Comparison of ENCODE assay signal across 13 cellular contexts in genomic region chr1:66729130-66729922, GRCh38. TPM values are rescaled to one million over a fixed set of nuclear protein-coding genes. Genes with fewer than 3 reads are reported as not detected.
DNase-seq lines count a peak whose midpoint lies in the region; ATAC-seq and TF ChIP-seq lines count a peak whose summit lies in the region.
"Had no signal": no experiment of that assay in that cellular context is flagged by ENCODE, and none has a peak within 500 bp of the region (broad histone marks: within the 10 kb centered on the region; RNA-seq: fewer than 3 reads in every experiment).

No MANE protein-coding gene starts in this region.

- no peaks in the 10 kb centered on the region for H3K9me3 Mint-ChIP-seq in CD8-positive, alpha-beta T cell
- H3K9me3 Mint-ChIP-seq: stimulated activated naive CD8-positive, alpha-beta T cell treated with anti-CD3 and anti-CD28 coated beads, Interleukin-15, Interleukin-2, amounts not matched to agents 100 ng/mL and 50 ng/mL, for 24 hours had no signal

- H3K4me3 ChIP-seq in A673 (ENCODE audit: low read depth, low read length, poor library complexity, severe bottlenecking) = no peak overlapping the region
- no peak overlapping the region for H3K4me3 ChIP-seq in CD8-positive, alpha-beta T cell (ENCODE audit: low read depth, low read length)
- no peak overlapping the region for H3K4me3 ChIP-seq in ovary

- DNase-seq in A673 (ENCODE audit: low spot score) (peak; percentile 70), NCI-H69 (lab: John Stamatoyannopoulos, UW) (peak; percentile 73), ovary (no peak), NCI-H226 (no peak)
- peak in 1 of 7 experiments; percentile 48 for DNase-seq in CD8-positive, alpha-beta T cell
- peak; percentile 6 for DNase-seq in central memory CD4-positive, alpha-beta T cell
- DNase-seq: head of caudate nucleus, NCI-H2029 treated with DMSO at 0.1 percent for 48 hours had no signal

- peak; percentile 77 for ATAC-seq in CD8-positive, alpha-beta T cell
- ATAC-seq in GM19023 (IDR thresholded peaks at IDR 0.05; ENCODE audit: unreplicated experiment) = no peak
- ATAC-seq in GM18870 (IDR thresholded peaks at IDR 0.05; ENCODE audit: unreplicated experiment) = no peak
- ATAC-seq: HCT116 had no signal

- intact Hi-C loops in A673 (cut with micrococcal nuclease; ENCODE audit: unreplicated experiment) (loop anchor here (10.0 kb wide), 1 partner anchor 765 kb away; no protein-coding TSS in a partner anchor), ovary (cut with DNase I) (no loop called here)
- intact Hi-C loops in CD8-positive, alpha-beta T cell (cut with DNase I, micrococcal nuclease) = loop anchor here (5.0 kb wide), 3 partner anchors 282 to 772 kb away; no protein-coding TSS in a partner anchor

- peaks cover 12% of the 10 kb centered on the region for H3K27me3 Mint-ChIP-seq in CD8-positive, alpha-beta T cell (ENCODE audit: low read depth)

- POLR2A ChIA-PET in A673 (lab: Charles Lee; ENCODE audit: low non-redundant PET) = interaction anchor here (0.6 kb wide), 1 partner anchor 454 kb away, joined by 3 read pairs; no protein-coding TSS in a partner anchor
- POLR2A ChIA-PET in CD8-positive, alpha-beta T cell (lab: Charles Lee) = interaction anchor here (0.6 kb wide), 1 partner anchor 64 kb away, joined by 5 read pairs; no protein-coding TSS in a partner anchor

- TF ChIP-seq POLR2A in ovary (IDR thresholded peaks at IDR 0.05) = no peak

- 75 to 81% (median 79%) methylated on average over 9 of the region's 9 CpGs for WGBS in ovary, 3 donors

- H3K36me3 ChIP-seq in A673 (ENCODE audit: insufficient read depth, low read length, poor library complexity, severe bottlenecking) = no peaks in the 10 kb centered on the region
- H3K36me3 ChIP-seq in CD8-positive, alpha-beta T cell (ENCODE audit: insufficient read depth, low read length) = no peaks in the 10 kb centered on the region
- no peaks in the 10 kb centered on the region for H3K36me3 ChIP-seq in ovary

- H3K27me3 ChIP-seq in A673 (replicated peaks; ENCODE audit: insufficient read depth, low read depth, low read length, poor library complexity) (no peaks in the 10 kb centered on the region), ovary (no peaks in the 10 kb centered on the region)
- no peaks in the 10 kb centered on the region for H3K27me3 ChIP-seq in CD8-positive, alpha-beta T cell (ENCODE audit: insufficient read depth, low read length)

- peaks cover 17% of the 10 kb centered on the region for H3K4me1 Mint-ChIP-seq in CD8-positive, alpha-beta T cell (ENCODE audit: low read depth)

- CTCF ChIA-PET in A673 (lab: Charles Lee) = no interaction called here
- CTCF ChIA-PET in CD8-positive, alpha-beta T cell (lab: Charles Lee) = interaction anchor here (1.6 kb wide), 1 partner anchor 420 kb away, joined by 4 read pairs; no protein-coding TSS in a partner anchor

- no TSS peak for BruUV-seq in A673 (replicated peaks; lab: Mats Ljungman, UMichigan)

- H3K27ac ChIP-seq in A673 (ENCODE audit: low read depth, low read length, poor library complexity, severe bottlenecking) (peak overlapping the region; percentile 77), ovary (no peak overlapping the region)
- no peak overlapping the region for H3K27ac ChIP-seq in CD8-positive, alpha-beta T cell (ENCODE audit: low read depth, low read length)

- H3K36me3 Mint-ChIP-seq in CD8-positive, alpha-beta T cell = no peaks in the 10 kb centered on the region

- H3K9me3 ChIP-seq in A673 (ENCODE audit: low read depth, low read length, poor library complexity, severe bottlenecking) (peaks cover 4% of the 10 kb centered on the region), ovary (no peaks in the 10 kb centered on the region)
- no peaks in the 10 kb centered on the region for H3K9me3 ChIP-seq in CD8-positive, alpha-beta T cell (ENCODE audit: low read length)

- H3K27ac Mint-ChIP-seq in CD8-positive, alpha-beta T cell = peak overlapping the region; percentile 35
- H3K27ac Mint-ChIP-seq: stimulated activated naive CD8-positive, alpha-beta T cell treated with anti-CD3 and anti-CD28 coated beads, Interleukin-15, Interleukin-2, amounts not matched to agents 100 ng/mL and 50 ng/mL, for 24 hours had no signal

- H3K4me1 ChIP-seq in A673 (ENCODE audit: insufficient read depth, low read length, poor library complexity, severe bottlenecking) (peaks cover 40% of the 10 kb centered on the region), ovary (ENCODE audit: insufficient read depth) (no peaks in the 10 kb centered on the region)
- no peaks in the 10 kb centered on the region for H3K4me1 ChIP-seq in CD8-positive, alpha-beta T cell (ENCODE audit: insufficient read depth, low read length)

- TF ChIP-seq CTCF in A673 (conservative IDR thresholded peaks at IDR 0.05; ENCODE audit: low read depth, low read length) (no peak), ovary (IDR thresholded peaks at IDR 0.05) (no peak)
- no peak for TF ChIP-seq CTCF in CD8-positive, alpha-beta T cell (IDR thresholded peaks at IDR 0.05)

- no peak for TF ChIP-seq EP300 in ovary (IDR thresholded peaks at IDR 0.05)

- no peak overlapping the region for H3K4me3 Mint-ChIP-seq in CD8-positive, alpha-beta T cell
- H3K4me3 Mint-ChIP-seq: stimulated activated naive CD8-positive, alpha-beta T cell treated with anti-CD3 and anti-CD28 coated beads, Interleukin-15, Interleukin-2, amounts not matched to agents 100 ng/mL and 50 ng/mL, for 24 hours had no signal

RNA-seq across cellular contexts. Expression of gene DYNLT5, which starts 22.9 kb away (rescaled TPM):
- not detected in 2 replicates for total RNA-seq in A673 (2021)
- total RNA-seq in CD8-positive, alpha-beta T cell = not detected
- total RNA-seq in ovary = 10 to 100 TPM in 1 of 7 donors, 1 to 10 TPM in 1, under 1 TPM in 5; 0.23 to 11.4 (median 0.60) TPM
- under 1 TPM; 0.05 to 0.48 TPM for polyA plus RNA-seq in ovary
- total RNA-seq: SK-MEL-5 had no signal

Comparison
In these comparisons a context has a peak if more than half of its experiments do, and no peak if none do; other contexts are left out.
1. DNase-seq: peak in A673 (single experiment), NCI-H69 (single experiment) and central memory CD4-positive, alpha-beta T cell (single experiment); none in ovary (0 of 5) and NCI-H226 (single experiment).
2. intact Hi-C loops: an anchor here in A673 (10.0 kb wide) and CD8-positive, alpha-beta T cell (5.0 kb wide); none called in ovary.